Comparison of ENCODE assay signal across 8 cellular contexts in the genomic region with DNA sequence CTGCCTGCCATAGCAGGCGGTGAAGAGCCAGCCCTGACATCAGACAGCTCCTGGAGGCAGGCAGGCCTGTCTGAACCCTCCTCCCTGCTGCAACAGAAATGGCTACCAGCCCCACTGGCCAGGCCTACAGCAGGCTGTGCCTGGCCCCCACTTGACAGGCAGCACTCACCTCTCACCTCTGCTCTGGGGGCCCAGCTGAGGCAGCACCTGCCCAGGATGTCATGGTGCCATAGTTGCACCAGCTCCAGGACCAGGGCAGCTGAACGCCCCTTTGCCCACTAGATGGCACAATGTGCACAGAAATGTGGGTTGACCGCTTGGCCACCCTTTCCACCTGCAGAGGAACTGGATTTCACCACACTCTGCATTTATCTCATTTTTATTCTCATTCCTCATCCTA. TPM values are rescaled to one million over a fixed set of nuclear protein-coding genes. Genes with fewer than 3 reads are reported as not detected.
DNase-seq lines count a peak whose midpoint lies in the region; ATAC-seq, FAIRE-seq and TF ChIP-seq lines count a peak whose summit lies in the region.

No MANE protein-coding gene starts in this region.

- peaks cover 0 to 3% of the 10 kb centered on the region in 2 donors for H3K36me3 Mint-ChIP-seq in activated T-cell treated with anti-CD3 and anti-CD28 coated beads, Interleukin-2, amount 50 U/mL, for 72 hours (ENCODE audit: insufficient read depth in 2 of 2)

- H3K4me3 Mint-ChIP-seq in activated T-cell treated with anti-CD3 and anti-CD28 coated beads, Interleukin-2, amount 50 U/mL, for 72 hours = no peak overlapping the region

- TF ChIP-seq CTCF in testis (IDR thresholded peaks at IDR 0.05) = peak; percentile 55 to 75 (median 64)

- H3K27ac Mint-ChIP-seq in activated T-cell treated with anti-CD3 and anti-CD28 coated beads, Interleukin-2, amount 50 U/mL, for 72 hours = no peak overlapping the region

- TF ChIP-seq POLR2A in testis (IDR thresholded peaks at IDR 0.05) = no peak

- intact Hi-C loops in testis (cut with DNase I; ENCODE audit: low total_unique reads) = no loop called here

- DNase-seq in NCI-H524 (lab: John Stamatoyannopoulos, UW) (peak; percentile 39 to 63), NCI-H524 treated with DMSO at 0.1 percent for 48 hours (lab: John Stamatoyannopoulos, UW) (no peak), HuH-7.5 (ENCODE audit: low spot score) (peak; percentile 60), RCC 7860 (ENCODE audit: low spot score) (peak; percentile 58), fibroblast of peridontal ligament (ENCODE audit: extremely low read depth) (peak; percentile 69), occipital lobe (lab: John Stamatoyannopoulos, UW) (peak; percentile 36), testis (peak; percentile 78)
- peak; percentile 77 to 79 for DNase-seq in activated T-cell treated with anti-CD3 and anti-CD28 coated beads, Interleukin-2, amount 50 U/mL, for 72 hours

- H3K27me3 ChIP-seq in testis = no peaks in the 10 kb centered on the region

- no peaks in the 10 kb centered on the region for H3K36me3 ChIP-seq in testis (ENCODE audit: low read depth, missing control alignments)

- H3K27ac ChIP-seq in testis = no peak overlapping the region

- H3K9me3 ChIP-seq in testis = no peaks in the 10 kb centered on the region

- FAIRE-seq in RCC 7860 (lab: Jason Lieb, UNC) = no peak

- H3K27me3 Mint-ChIP-seq in activated T-cell treated with anti-CD3 and anti-CD28 coated beads, Interleukin-2, amount 50 U/mL, for 72 hours (ENCODE audit: low read depth) = no peaks in the 10 kb centered on the region

- WGBS in testis, 2 donors = 29 to 56% methylated on average over 2 to 3 of the region's 3 CpGs

- H3K4me3 ChIP-seq in testis = no peak overlapping the region

- H3K9me3 Mint-ChIP-seq in activated T-cell treated with anti-CD3 and anti-CD28 coated beads, Interleukin-2, amount 50 U/mL, for 72 hours = no peaks in the 10 kb centered on the region

- H3K4me1 Mint-ChIP-seq in activated T-cell treated with anti-CD3 and anti-CD28 coated beads, Interleukin-2, amount 50 U/mL, for 72 hours (ENCODE audit: low read depth) = no peaks in the 10 kb centered on the region

- peak; percentile 87 to 88 for ATAC-seq in activated T-cell treated with anti-CD3 and anti-CD28 coated beads, Interleukin-2, amount 50 U/mL, for 72 hours (replicated peaks in 1 of 2)

- H3K4me1 ChIP-seq in testis = peaks cover 6% of the 10 kb centered on the region

RNA-seq across cellular contexts. Expression of a gene that starts 30.6 kb away (rescaled TPM):
- 10 to 100 TPM; 31.6 to 33.6 TPM for total RNA-seq in activated T-cell treated with anti-CD3 and anti-CD28 coated beads, Interleukin-2, amount 50 U/mL, for 72 hours
- total RNA-seq in occipital lobe (34.6 TPM), testis (10 to 100 TPM; 47.6 to 53.5 TPM)
- 86.5 TPM for polyA plus RNA-seq in testis (ENCODE audit: insufficient read depth, low read depth, low replicate concordance)

RNA-seq across cellular contexts. Expression of a gene that starts 30.7 kb away (rescaled TPM):
- 10 to 100 TPM; 16.3 to 17.9 TPM for total RNA-seq in activated T-cell treated with anti-CD3 and anti-CD28 coated beads, Interleukin-2, amount 50 U/mL, for 72 hours
- total RNA-seq in occipital lobe (41.3 TPM), testis (100 to 1,000 TPM; 139 to 170 TPM)
- polyA plus RNA-seq in testis (ENCODE audit: insufficient read depth, low read depth, low replicate concordance) = 79.0 TPM
